Comparison of ENCODE assay signal across 14 cellular contexts in the genomic region with DNA sequence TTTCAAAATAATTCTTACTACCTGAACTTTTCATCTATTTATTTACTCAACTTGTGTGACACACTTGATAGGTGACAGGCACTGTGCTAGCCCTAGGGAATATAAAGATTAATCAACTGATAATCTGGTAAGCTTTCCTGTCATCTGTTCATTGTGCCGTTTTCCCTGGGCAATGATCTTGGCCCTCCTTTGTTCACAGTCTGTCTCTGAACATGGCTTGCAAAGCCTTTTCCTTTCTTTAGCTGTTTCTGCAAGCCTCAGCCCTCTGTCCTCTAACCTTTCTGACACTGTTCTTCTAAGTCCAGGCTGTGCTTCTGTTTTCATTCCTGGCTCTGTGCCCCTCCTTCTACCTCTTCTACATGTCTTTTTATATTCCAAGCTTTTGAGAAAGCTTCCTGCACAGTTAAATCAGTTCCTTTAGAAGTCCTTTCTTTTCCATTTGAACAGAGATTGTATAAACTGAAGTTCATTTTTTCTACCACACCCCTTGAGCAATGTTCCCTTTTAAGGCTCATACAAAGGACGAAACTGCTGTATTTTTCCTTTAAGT.
DNase-seq lines count a peak whose midpoint lies in the region; TF ChIP-seq lines count a peak whose summit lies in the region.
"Had no signal": no experiment of that assay in that cellular context is flagged by ENCODE, and none has a peak within 500 bp of the region (broad histone marks: within the 10 kb centered on the region; RNA-seq: fewer than 3 reads in every experiment).

No MANE protein-coding gene starts in this region.

- H3K27ac Mint-ChIP-seq in immature natural killer cell, result no peak overlapping the region

- TF ChIP-seq CTCF in hepatocyte (IDR thresholded peaks at IDR 0.05; ENCODE audit: poor library complexity), result no peak

- no peaks in the 10 kb centered on the region for H4K20me1 ChIP-seq in hepatocyte (ENCODE audit: insufficient read depth, poor library complexity, severe bottlenecking)

- no peak overlapping the region for H3K4me3 Mint-ChIP-seq in immature natural killer cell

- H3K4me1 ChIP-seq in hepatocyte (ENCODE audit: insufficient read depth) (peaks cover 18% of the 10 kb centered on the region), skeletal muscle satellite cell (ENCODE audit: control insufficient read depth, insufficient read depth, low read length) (peaks cover 29% of the 10 kb centered on the region)
- H3K4me1 ChIP-seq: pancreas had no signal

- DNase-seq in NCI-H2171 treated with DMSO at 0.1 percent for 48 hours (lab: John Stamatoyannopoulos, UW) (peak; percentile 18), NCI-H2171 (lab: John Stamatoyannopoulos, UW) (no peak), brain pericyte (ENCODE audit: low read depth, low spot score) (peak; percentile 36), hepatocyte (ENCODE audit: low spot score) (no peak), NCI-H1048 (lab: John Stamatoyannopoulos, UW) (no peak), immature natural killer cell (no peak)
- no peak for DNase-seq in effector CD8-positive, alpha-beta T cell (lab: John Stamatoyannopoulos, UW)
- DNase-seq: activated CD8-positive, alpha-beta memory T cell treated with anti-CD3 and anti-CD28 coated beads, Interleukin-2, amount 50 U/mL, for 4 hours; amygdala; DMS79; NCI-H1092 treated with DMSO at 0.1 percent for 48 hours; pancreas; PC-3 had no signal

- no peaks in the 10 kb centered on the region for H3K4me1 Mint-ChIP-seq in immature natural killer cell

- H3K27ac ChIP-seq in hepatocyte, result peak overlapping the region; percentile 54
- H3K27ac ChIP-seq: pancreas had no signal

- H3K27me3 Mint-ChIP-seq in immature natural killer cell (ENCODE audit: low read depth in 3 of 3), result peaks cover 0 to 3% (median 2%) of the 10 kb centered on the region in 3 donors

- H2AFZ ChIP-seq in hepatocyte, result no peak overlapping the region

- H3K36me3 ChIP-seq in hepatocyte (replicated peaks; ENCODE audit: insufficient read depth, low read depth) (no peaks in the 10 kb centered on the region), skeletal muscle satellite cell (ENCODE audit: insufficient read depth, low read length) (no peaks in the 10 kb centered on the region)
- H3K36me3 ChIP-seq: pancreas had no signal

- no peaks in the 10 kb centered on the region for H3K79me2 ChIP-seq in hepatocyte

- H3K4me3 ChIP-seq in hepatocyte, result no peak overlapping the region
- H3K4me3 ChIP-seq in skeletal muscle satellite cell (ENCODE audit: low read length), result no peak overlapping the region
- H3K4me3 ChIP-seq: pancreas had no signal

- no peaks in the 10 kb centered on the region for H3K27me3 ChIP-seq in hepatocyte
- no peaks in the 10 kb centered on the region for H3K27me3 ChIP-seq in skeletal muscle satellite cell (ENCODE audit: control insufficient read depth, insufficient read depth, low read length)
- H3K27me3 ChIP-seq: pancreas had no signal

- H3K9me2 ChIP-seq in hepatocyte (replicated peaks; ENCODE audit: insufficient read depth), result no peaks in the 10 kb centered on the region

- H3K9me3 Mint-ChIP-seq in immature natural killer cell, result peaks cover 0 to 6% (median 0%) of the 10 kb centered on the region in 6 donors

- H3K9ac ChIP-seq in skeletal muscle satellite cell (ENCODE audit: low read depth, low read length), result peak overlapping the region; percentile 2

- 18% methylated on average over 2 of the region's 2 CpGs for WGBS in hepatocyte (ENCODE audit: low lambda C conversion rate, missing lambda C conversion rate)

- H3K9me3 ChIP-seq in hepatocyte (ENCODE audit: low read depth) (no peaks in the 10 kb centered on the region), skeletal muscle satellite cell (replicated peaks; ENCODE audit: low read length) (no peaks in the 10 kb centered on the region)
- H3K9me3 ChIP-seq: pancreas had no signal

- H3K36me3 Mint-ChIP-seq in immature natural killer cell, result peaks cover 0 to 5% (median 0%) of the 10 kb centered on the region in 3 donors

- H3K4me2 ChIP-seq in hepatocyte, result peak overlapping the region; percentile 35
- H3K4me2 ChIP-seq in skeletal muscle satellite cell (ENCODE audit: low read length), result peak overlapping the region; percentile 11

Comparison
In these comparisons a context has a peak if more than half of its experiments do, and no peak if none do; other contexts are left out.
1. DNase-seq: peak in NCI-H2171 treated with DMSO at 0.1 percent for 48 hours (single experiment) and brain pericyte (single experiment); none in NCI-H2171 (single experiment), hepatocyte (single experiment), NCI-H1048 (single experiment), immature natural killer cell (0 of 3) and effector CD8-positive, alpha-beta T cell (single experiment).